In genomic region chr16:66954097-66954659, GRCh38 we compare ENCODE assay signal across 8 cellular contexts. TPM values are rescaled to one million over a fixed set of nuclear protein-coding genes. Genes with fewer than 3 reads are reported as not detected.
DNase-seq lines count a peak whose midpoint lies in the region; ATAC-seq and TF ChIP-seq lines count a peak whose summit lies in the region.

No MANE protein-coding gene starts in this region.

- H3K9me3 Mint-ChIP-seq in activated CD4-positive, alpha-beta memory T cell treated with anti-CD3 and anti-CD28 coated beads for 36 hours, result no peaks in the 10 kb centered on the region

- peaks cover 2% of the 10 kb centered on the region for H3K36me3 Mint-ChIP-seq in activated CD4-positive, alpha-beta memory T cell treated with anti-CD3 and anti-CD28 coated beads for 36 hours

- H3K36me3 ChIP-seq in duodenal mucosa (ENCODE audit: control insufficient read depth in 1 of 2, insufficient read depth in 2 of 2, low read length in 2 of 2) (no peaks in the 10 kb centered on the region), lung (ENCODE audit: control insufficient read depth in 2 of 2, insufficient read depth in 2 of 2, low read length in 2 of 2) (no peaks in the 10 kb centered on the region)

- H3K27ac ChIP-seq in duodenal mucosa (ENCODE audit: low read depth, low read length) (no peak overlapping the region), lung (ENCODE audit: low read depth in 1 of 2, low read length in 1 of 2) (no peak overlapping the region)

- POLR2A ChIA-PET in activated CD4-positive, alpha-beta memory T cell treated with anti-CD3 and anti-CD28 coated beads for 36 hours (lab: Charles Lee), result interaction anchor here (0.6 to 0.9 kb wide), 2 partner anchors 12 to 21 kb away, joined by 3 to 5 read pairs; no protein-coding TSS in a partner anchor

- peak; percentile 84 for TF ChIP-seq CTCF in lung (IDR thresholded peaks at IDR 0.05; ENCODE audit: control extremely low read depth, extremely low read depth)

- peak overlapping the region in 1 of 2 donors; percentile 57 for H3K4me3 ChIP-seq in duodenal mucosa (ENCODE audit: low read depth in 1 of 2, low read length in 2 of 2)
- no peak overlapping the region for H3K4me3 ChIP-seq in lung

- intact Hi-C loops in activated CD4-positive, alpha-beta memory T cell treated with anti-CD3 and anti-CD28 coated beads for 36 hours (cut with micrococcal nuclease), result loop anchor here (1.0 kb wide), 2 partner anchors 23 to 61 kb away; no protein-coding TSS in a partner anchor

- H3K4me1 ChIP-seq in duodenal mucosa (ENCODE audit: control insufficient read depth in 1 of 2, insufficient read depth in 2 of 2, low read length in 2 of 2) (peaks cover 20 to 24% of the 10 kb centered on the region in 2 donors), lung (ENCODE audit: control insufficient read depth in 2 of 2, insufficient read depth in 2 of 2, low read length in 2 of 2) (no peaks in the 10 kb centered on the region)

- CTCF ChIA-PET in activated CD4-positive, alpha-beta memory T cell treated with anti-CD3 and anti-CD28 coated beads for 36 hours (lab: Charles Lee), result interaction anchor here (0.6 to 2.9 kb wide), 24 partner anchors 9 to 494 kb away, joined by 3 to 31 read pairs (median 4); partner anchors contain the start of genes B3GNT9 and NOL3

- H3K4me3 Mint-ChIP-seq in activated CD4-positive, alpha-beta memory T cell treated with anti-CD3 and anti-CD28 coated beads for 36 hours, result no peak overlapping the region

- ATAC-seq in HG03108 (IDR thresholded peaks at IDR 0.05; ENCODE audit: unreplicated experiment) (peak; percentile 52), lung (ENCODE audit: insufficient read depth, low FRiP score) (peak; percentile 53), HG02885 (IDR thresholded peaks at IDR 0.05; ENCODE audit: poor library complexity, unreplicated experiment) (no peak)

- peaks cover 15% of the 10 kb centered on the region for H3K4me1 Mint-ChIP-seq in activated CD4-positive, alpha-beta memory T cell treated with anti-CD3 and anti-CD28 coated beads for 36 hours (ENCODE audit: low read depth)

- H3K27me3 Mint-ChIP-seq in activated CD4-positive, alpha-beta memory T cell treated with anti-CD3 and anti-CD28 coated beads for 36 hours, result peaks cover 31% of the 10 kb centered on the region

- in situ Hi-C loops in Caki2 (cut with HindIII; ENCODE audit: low pct_unique_long_range_greater_than_20kb, low sequenced_read_pairs), result no loop called here

- peak overlapping the region; percentile 27 to 54 for H3K9ac ChIP-seq in duodenal mucosa (ENCODE audit: low read depth in 1 of 2, low read length in 2 of 2)

- WGBS in lung, 2 donors, result 13 to 25% methylated on average over 8 of the region's 8 CpGs

- DNase-seq in Caki2 (ENCODE audit: low read depth), result peak; percentile 65
- DNase-seq in NCI-H774 (lab: John Stamatoyannopoulos, UW), result peak; percentile 31
- peak; percentile 88 for DNase-seq in activated CD4-positive, alpha-beta memory T cell treated with anti-CD3 and anti-CD28 coated beads for 36 hours
- DNase-seq in lung (ENCODE audit: low spot score), result peak; percentile 79
- DNase-seq in stimulated activated CD8-positive, alpha-beta memory T cell treated with anti-CD3 and anti-CD28 coated beads, Interleukin-12 subunit alpha, Interleukin-12 subunit beta, amount 100 ng/mL, for 24 hours (ENCODE audit: extremely low read depth), result peak; percentile 34

- H3K27me3 ChIP-seq in duodenal mucosa (ENCODE audit: control insufficient read depth in 1 of 2, insufficient read depth in 2 of 2, low read length in 2 of 2) (no peaks in the 10 kb centered on the region), lung (ENCODE audit: control insufficient read depth, insufficient read depth) (no peaks in the 10 kb centered on the region)

- H3K27ac Mint-ChIP-seq in activated CD4-positive, alpha-beta memory T cell treated with anti-CD3 and anti-CD28 coated beads for 36 hours, result peak overlapping the region; percentile 9

- H3K9me3 ChIP-seq in duodenal mucosa (ENCODE audit: control insufficient read depth in 1 of 2, low read length in 2 of 2) (peaks cover 0 to 4% of the 10 kb centered on the region in 2 donors), lung (ENCODE audit: control insufficient read depth in 2 of 2, insufficient read depth in 1 of 2, low read length in 1 of 2) (no peaks in the 10 kb centered on the region)

RNA-seq across cellular contexts. Expression of gene CES3, which starts 6.9 kb away (rescaled TPM):
- 1.8 and 2.2 TPM in 2 replicates for total RNA-seq in Caki2 (2014; rRNA removed; shearing (Covaris generic); ENCODE audit: low replicate concordance)
- total RNA-seq in activated CD4-positive, alpha-beta memory T cell treated with anti-CD3 and anti-CD28 coated beads for 36 hours, result 1 to 10 TPM; 1.6 to 3.0 TPM
- total RNA-seq in lung, result 1 to 10 TPM in 1 of 2 donors, under 1 TPM in 1; 0.57 to 2.6 TPM
- polyA plus RNA-seq in lung, result under 1 TPM; 0.85 to 0.96 TPM

RNA-seq across cellular contexts. Expression of gene CES2, which starts 18.9 kb away (rescaled TPM):
- 45.9 and 51.1 TPM in 2 replicates for total RNA-seq in Caki2 (2014; rRNA removed; shearing (Covaris generic); ENCODE audit: low replicate concordance)
- 10 to 100 TPM; 32.5 to 32.7 TPM for total RNA-seq in activated CD4-positive, alpha-beta memory T cell treated with anti-CD3 and anti-CD28 coated beads for 36 hours
- 10 to 100 TPM; 24.6 to 51.0 TPM for total RNA-seq in lung
- 10 to 100 TPM; 26.0 to 26.3 TPM for polyA plus RNA-seq in lung

RNA-seq across cellular contexts. Expression of gene CIAO2B, which starts 20.0 kb away (rescaled TPM):
- 191 and 225 TPM in 2 replicates for total RNA-seq in Caki2 (2014; rRNA removed; shearing (Covaris generic); ENCODE audit: low replicate concordance)
- total RNA-seq in activated CD4-positive, alpha-beta memory T cell treated with anti-CD3 and anti-CD28 coated beads for 36 hours, result 100 to 1,000 TPM; 195 to 204 TPM
- 10 to 100 TPM; 48.8 to 79.7 TPM for total RNA-seq in lung
- 100 to 1,000 TPM; 238 to 257 TPM for polyA plus RNA-seq in lung

RNA-seq across cellular contexts. Expression of gene RRAD, which starts 28.8 kb away (rescaled TPM):
- total RNA-seq in Caki2 (2014; rRNA removed; shearing (Covaris generic); ENCODE audit: low replicate concordance), result 147 and 161 TPM in 2 replicates
- under 1 TPM; 0.48 to 0.65 TPM for total RNA-seq in activated CD4-positive, alpha-beta memory T cell treated with anti-CD3 and anti-CD28 coated beads for 36 hours
- total RNA-seq in lung, result 10 to 100 TPM; 35.4 to 36.0 TPM
- 10 to 100 TPM; 31.8 to 42.3 TPM for polyA plus RNA-seq in lung

RNA-seq across cellular contexts. Expression of gene CES4A, which starts 34.2 kb away (rescaled TPM):
- 0.07 and 0.29 TPM in 2 replicates for total RNA-seq in Caki2 (2014; rRNA removed; shearing (Covaris generic); ENCODE audit: low replicate concordance)
- total RNA-seq in activated CD4-positive, alpha-beta memory T cell treated with anti-CD3 and anti-CD28 coated beads for 36 hours, result 10 to 100 TPM; 25.0 to 25.9 TPM
- 10 to 100 TPM; 10.5 to 29.8 TPM for total RNA-seq in lung
- polyA plus RNA-seq in lung, result 10 to 100 TPM in 1 of 2 donors, 1 to 10 TPM in 1; 8.0 to 16.7 TPM

Comparison
In these comparisons a context has a peak if more than half of its experiments do, and no peak if none do; other contexts are left out.
1. DNase-seq: peak in every context shown above with its lines; median percentile 88 in activated CD4-positive, alpha-beta memory T cell treated with anti-CD3 and anti-CD28 coated beads for 36 hours; 79 in lung; 65 in Caki2; 34 in stimulated activated CD8-positive, alpha-beta memory T cell treated with anti-CD3 and anti-CD28 coated beads, Interleukin-12 subunit alpha, Interleukin-12 subunit beta, amount 100 ng/mL, for 24 hours; 31 in NCI-H774.